8 cellular contexts compared by ENCODE assay signal in the genomic region with DNA sequence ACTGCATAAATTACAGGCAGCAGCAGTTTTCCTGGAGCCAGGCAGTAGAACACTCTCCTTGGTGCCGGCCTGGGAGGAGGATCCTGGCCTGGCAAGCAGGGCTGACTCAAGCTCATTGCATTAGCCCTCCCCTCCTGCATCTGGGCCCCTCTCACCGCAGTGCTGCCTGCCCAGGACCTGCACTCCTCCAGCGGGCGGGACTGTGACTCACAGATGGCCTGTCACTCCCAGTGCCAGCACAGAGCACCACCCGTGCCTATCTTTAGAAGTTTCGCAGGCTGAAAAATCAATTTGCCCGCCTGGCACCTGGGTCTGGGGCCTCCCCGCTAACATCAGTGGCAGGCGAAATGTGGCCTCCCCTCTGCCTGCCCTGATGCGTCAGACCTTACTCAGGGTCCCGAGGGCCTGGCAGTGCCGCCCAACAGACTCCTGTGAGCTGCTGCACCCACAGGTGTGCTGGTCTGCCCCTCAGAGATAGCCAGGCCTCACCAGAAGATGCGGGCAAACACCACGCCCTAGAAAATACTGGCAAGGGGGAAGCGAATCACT.
DNase-seq lines count a peak whose midpoint lies in the region; ATAC-seq, FAIRE-seq and TF ChIP-seq lines count a peak whose summit lies in the region.

No MANE protein-coding gene starts in this region.

- FAIRE-seq in small intestine (lab: Jason Lieb, UNC): no peak

- CTCF ChIA-PET in HEK293 (lab: Yijun Ruan, JAX): interaction anchor here (0.6 to 1.2 kb wide), 2 partner anchors 9 to 128 kb away, joined by 3 to 4 read pairs; no protein-coding TSS in a partner anchor

- H3K9me3 ChIP-seq in HEK293 (ENCODE audit: control insufficient read depth, insufficient read depth, low read depth, low read length): no peaks in the 10 kb centered on the region
- no peaks in the 10 kb centered on the region for H3K9me3 ChIP-seq in heart left ventricle
- no peaks in the 10 kb centered on the region for H3K9me3 ChIP-seq in small intestine (ENCODE audit: control insufficient read depth, low read depth)

- H3K27ac ChIP-seq in HEK293 (ENCODE audit: extremely low read depth, low read depth, low read length): no peak overlapping the region
- H3K27ac ChIP-seq in heart left ventricle: peak overlapping the region in 1 of 12 donors; percentile 75
- H3K27ac ChIP-seq in small intestine (ENCODE audit: low read depth in 1 of 2, low read length in 1 of 2): no peak overlapping the region

- no peak for TF ChIP-seq CTCF in HEK293 (tag by site-specific recombination; IDR thresholded peaks at IDR 0.05)
- no peak for TF ChIP-seq CTCF in heart left ventricle (IDR thresholded peaks at IDR 0.05)

- H3K4me1 ChIP-seq in HEK293 (ENCODE audit: control insufficient read depth, insufficient read depth, low read length): no peaks in the 10 kb centered on the region
- peaks cover 0 to 3% (median 0%) of the 10 kb centered on the region in 12 donors for H3K4me1 ChIP-seq in heart left ventricle
- peaks cover 0 to 3% of the 10 kb centered on the region in 2 donors for H3K4me1 ChIP-seq in small intestine (ENCODE audit: control insufficient read depth in 2 of 2, insufficient read depth in 1 of 2, low read depth in 1 of 2, low read length in 1 of 2)

- H3K4me3 ChIP-seq in HEK293 (ENCODE audit: low read depth, low read length) (no peak overlapping the region), heart left ventricle (no peak overlapping the region), small intestine (ENCODE audit: low read depth in 1 of 2, low read length in 2 of 2) (no peak overlapping the region)

- H3K27me3 ChIP-seq in heart left ventricle (peaks cover 0 to 13% (median 0%) of the 10 kb centered on the region in 9 donors), small intestine (ENCODE audit: control insufficient read depth in 2 of 2, insufficient read depth in 2 of 2, low read length in 2 of 2) (no peaks in the 10 kb centered on the region)

- no peak for TF ChIP-seq POLR2A in heart left ventricle (IDR thresholded peaks at IDR 0.05)

- intact Hi-C loops in heart left ventricle (cut with DNase I): no loop called here

- WGBS in heart left ventricle, 4 donors: 62 to 71% (median 69%) methylated on average over 10 to 15 of the region's 15 CpGs
- WGBS in small intestine, 3 donors: 30 to 65% (median 37%) methylated on average over 15 of the region's 15 CpGs

- peak in 3 of 4 donors; percentile 87 to 95 (median 94) for ATAC-seq in heart left ventricle
- no peak for ATAC-seq in HG02852 (IDR thresholded peaks at IDR 0.05; ENCODE audit: unreplicated experiment)

- POLR2A ChIA-PET in HEK293 (lab: Yijun Ruan, JAX): no interaction called here

- H3K36me3 ChIP-seq in HEK293 (ENCODE audit: control insufficient read depth in 2 of 2, insufficient read depth in 1 of 2, low read length in 2 of 2) (no peaks in the 10 kb centered on the region), heart left ventricle (no peaks in the 10 kb centered on the region), small intestine (ENCODE audit: control insufficient read depth in 2 of 2, insufficient read depth in 2 of 2, low read length in 2 of 2) (no peaks in the 10 kb centered on the region)

- DNase-seq in SK-N-DZ (ENCODE audit: low spot score): peak; percentile 68
- peak in 4 of 5 donors; percentile 23 to 74 (median 50) for DNase-seq in heart left ventricle
- peak; percentile 71 for DNase-seq in small intestine
- DNase-seq in Kasumi-1 (lab: John Stamatoyannopoulos, UW): no peak
- DNase-seq in effector CD4-positive, alpha-beta T cell: no peak
- no peak for DNase-seq in NCI-H1436 treated with DMSO at 0.1 percent for 48 hours (lab: John Stamatoyannopoulos, UW)

TF ChIP-seq in HEK293, 187 proteins besides CTCF, POLR2A, EP300 and RAD21 (continues in another document):
- TF ChIP-seq ZFP69B (tag by site-specific recombination; IDR thresholded peaks at IDR 0.05) (peak; percentile 46; the same call in 1 of the 2 replicates), BCL11A (tag by site-specific recombination; IDR thresholded peaks at IDR 0.05; ENCODE audit: low read depth) (no peak), ZNF121 (tag by site-specific recombination; IDR thresholded peaks at IDR 0.05) (no peak), ZNF600 (tag by site-specific recombination; IDR thresholded peaks at IDR 0.05) (peak; percentile 81), KLF9 (tag by site-specific recombination; IDR thresholded peaks at IDR 0.05; ENCODE audit: low read depth) (no peak), ZBTB17 (tag by site-specific recombination; IDR thresholded peaks at IDR 0.05) (peak; percentile 76), GLI2 (tag by site-specific recombination; IDR thresholded peaks at IDR 0.05; ENCODE audit: borderline replicate concordance, low read depth) (no peak), ZNF335 (tag by site-specific recombination; conservative IDR thresholded peaks at IDR 0.05) (0 out of 2 replicates have a peak, but pooled peaks have one; percentile 27), ZNF837 (tag by site-specific recombination; IDR thresholded peaks at IDR 0.05) (no peak), ZNF660 (tag by site-specific recombination; IDR thresholded peaks at IDR 0.05) (0 out of 2 replicates have a peak, but pooled peaks have one; percentile 34), ZNF571 (tag by site-specific recombination; IDR thresholded peaks at IDR 0.05) (no peak)
- TF ChIP-seq, protein P1, sequence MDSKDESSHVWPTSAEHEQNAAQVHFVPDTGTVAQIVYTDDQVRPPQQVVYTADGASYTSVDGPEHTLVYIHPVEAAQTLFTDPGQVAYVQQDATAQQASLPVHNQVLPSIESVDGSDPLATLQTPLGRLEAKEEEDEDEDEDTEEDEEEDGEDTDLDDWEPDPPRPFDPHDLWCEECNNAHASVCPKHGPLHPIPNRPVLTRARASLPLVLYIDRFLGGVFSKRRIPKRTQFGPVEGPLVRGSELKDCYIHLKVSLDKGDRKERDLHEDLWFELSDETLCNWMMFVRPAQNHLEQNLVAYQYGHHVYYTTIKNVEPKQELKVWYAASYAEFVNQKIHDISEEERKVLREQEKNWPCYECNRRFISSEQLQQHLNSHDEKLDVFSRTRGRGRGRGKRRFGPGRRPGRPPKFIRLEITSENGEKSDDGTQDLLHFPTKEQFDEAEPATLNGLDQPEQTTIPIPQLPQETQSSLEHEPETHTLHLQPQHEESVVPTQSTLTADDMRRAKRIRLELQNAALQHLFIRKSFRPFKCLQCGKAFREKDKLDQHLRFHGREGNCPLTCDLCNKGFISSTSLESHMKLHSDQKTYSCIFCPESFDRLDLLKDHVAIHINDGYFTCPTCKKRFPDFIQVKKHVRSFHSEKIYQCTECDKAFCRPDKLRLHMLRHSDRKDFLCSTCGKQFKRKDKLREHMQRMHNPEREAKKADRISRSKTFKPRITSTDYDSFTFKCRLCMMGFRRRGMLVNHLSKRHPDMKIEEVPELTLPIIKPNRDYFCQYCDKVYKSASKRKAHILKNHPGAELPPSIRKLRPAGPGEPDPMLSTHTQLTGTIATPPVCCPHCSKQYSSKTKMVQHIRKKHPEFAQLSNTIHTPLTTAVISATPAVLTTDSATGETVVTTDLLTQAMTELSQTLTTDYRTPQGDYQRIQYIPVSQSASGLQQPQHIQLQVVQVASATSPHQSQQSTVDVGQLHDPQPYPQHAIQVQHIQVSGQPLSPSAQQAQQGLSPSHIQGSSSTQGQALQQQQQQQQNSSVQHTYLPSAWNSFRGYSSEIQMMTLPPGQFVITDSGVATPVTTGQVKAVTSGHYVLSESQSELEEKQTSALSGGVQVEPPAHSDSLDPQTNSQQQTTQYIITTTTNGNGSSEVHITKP (tag by site-specific recombination; IDR thresholded peaks at IDR 0.05): 0 out of 2 replicates have a peak, but pooled peaks have one; percentile 40
- TF ChIP-seq, protein P2, sequence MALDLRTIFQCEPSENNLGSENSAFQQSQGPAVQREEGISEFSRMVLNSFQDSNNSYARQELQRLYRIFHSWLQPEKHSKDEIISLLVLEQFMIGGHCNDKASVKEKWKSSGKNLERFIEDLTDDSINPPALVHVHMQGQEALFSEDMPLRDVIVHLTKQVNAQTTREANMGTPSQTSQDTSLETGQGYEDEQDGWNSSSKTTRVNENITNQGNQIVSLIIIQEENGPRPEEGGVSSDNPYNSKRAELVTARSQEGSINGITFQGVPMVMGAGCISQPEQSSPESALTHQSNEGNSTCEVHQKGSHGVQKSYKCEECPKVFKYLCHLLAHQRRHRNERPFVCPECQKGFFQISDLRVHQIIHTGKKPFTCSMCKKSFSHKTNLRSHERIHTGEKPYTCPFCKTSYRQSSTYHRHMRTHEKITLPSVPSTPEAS (tag by site-specific recombination; IDR thresholded peaks at IDR 0.05): no peak
- TF ChIP-seq, protein P3, sequence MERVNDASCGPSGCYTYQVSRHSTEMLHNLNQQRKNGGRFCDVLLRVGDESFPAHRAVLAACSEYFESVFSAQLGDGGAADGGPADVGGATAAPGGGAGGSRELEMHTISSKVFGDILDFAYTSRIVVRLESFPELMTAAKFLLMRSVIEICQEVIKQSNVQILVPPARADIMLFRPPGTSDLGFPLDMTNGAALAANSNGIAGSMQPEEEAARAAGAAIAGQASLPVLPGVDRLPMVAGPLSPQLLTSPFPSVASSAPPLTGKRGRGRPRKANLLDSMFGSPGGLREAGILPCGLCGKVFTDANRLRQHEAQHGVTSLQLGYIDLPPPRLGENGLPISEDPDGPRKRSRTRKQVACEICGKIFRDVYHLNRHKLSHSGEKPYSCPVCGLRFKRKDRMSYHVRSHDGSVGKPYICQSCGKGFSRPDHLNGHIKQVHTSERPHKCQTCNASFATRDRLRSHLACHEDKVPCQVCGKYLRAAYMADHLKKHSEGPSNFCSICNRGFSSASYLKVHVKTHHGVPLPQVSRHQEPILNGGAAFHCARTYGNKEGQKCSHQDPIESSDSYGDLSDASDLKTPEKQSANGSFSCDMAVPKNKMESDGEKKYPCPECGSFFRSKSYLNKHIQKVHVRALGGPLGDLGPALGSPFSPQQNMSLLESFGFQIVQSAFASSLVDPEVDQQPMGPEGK (tag by site-specific recombination; IDR thresholded peaks at IDR 0.05): peak; percentile 30; the same call in 1 of the 2 replicates
- TF ChIP-seq, protein P4, sequence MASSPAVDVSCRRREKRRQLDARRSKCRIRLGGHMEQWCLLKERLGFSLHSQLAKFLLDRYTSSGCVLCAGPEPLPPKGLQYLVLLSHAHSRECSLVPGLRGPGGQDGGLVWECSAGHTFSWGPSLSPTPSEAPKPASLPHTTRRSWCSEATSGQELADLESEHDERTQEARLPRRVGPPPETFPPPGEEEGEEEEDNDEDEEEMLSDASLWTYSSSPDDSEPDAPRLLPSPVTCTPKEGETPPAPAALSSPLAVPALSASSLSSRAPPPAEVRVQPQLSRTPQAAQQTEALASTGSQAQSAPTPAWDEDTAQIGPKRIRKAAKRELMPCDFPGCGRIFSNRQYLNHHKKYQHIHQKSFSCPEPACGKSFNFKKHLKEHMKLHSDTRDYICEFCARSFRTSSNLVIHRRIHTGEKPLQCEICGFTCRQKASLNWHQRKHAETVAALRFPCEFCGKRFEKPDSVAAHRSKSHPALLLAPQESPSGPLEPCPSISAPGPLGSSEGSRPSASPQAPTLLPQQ (tag by site-specific recombination; IDR thresholded peaks at IDR 0.05): peak; percentile 82

Comparison
In these comparisons a context has a peak if more than half of its experiments do, and no peak if none do; other contexts are left out.
1. DNase-seq: peak in SK-N-DZ (single experiment), heart left ventricle (4 of 5) and small intestine (single experiment); none in Kasumi-1 (0 of 2), effector CD4-positive, alpha-beta T cell (single experiment) and NCI-H1436 treated with DMSO at 0.1 percent for 48 hours (single experiment).